In the genomic region with DNA sequence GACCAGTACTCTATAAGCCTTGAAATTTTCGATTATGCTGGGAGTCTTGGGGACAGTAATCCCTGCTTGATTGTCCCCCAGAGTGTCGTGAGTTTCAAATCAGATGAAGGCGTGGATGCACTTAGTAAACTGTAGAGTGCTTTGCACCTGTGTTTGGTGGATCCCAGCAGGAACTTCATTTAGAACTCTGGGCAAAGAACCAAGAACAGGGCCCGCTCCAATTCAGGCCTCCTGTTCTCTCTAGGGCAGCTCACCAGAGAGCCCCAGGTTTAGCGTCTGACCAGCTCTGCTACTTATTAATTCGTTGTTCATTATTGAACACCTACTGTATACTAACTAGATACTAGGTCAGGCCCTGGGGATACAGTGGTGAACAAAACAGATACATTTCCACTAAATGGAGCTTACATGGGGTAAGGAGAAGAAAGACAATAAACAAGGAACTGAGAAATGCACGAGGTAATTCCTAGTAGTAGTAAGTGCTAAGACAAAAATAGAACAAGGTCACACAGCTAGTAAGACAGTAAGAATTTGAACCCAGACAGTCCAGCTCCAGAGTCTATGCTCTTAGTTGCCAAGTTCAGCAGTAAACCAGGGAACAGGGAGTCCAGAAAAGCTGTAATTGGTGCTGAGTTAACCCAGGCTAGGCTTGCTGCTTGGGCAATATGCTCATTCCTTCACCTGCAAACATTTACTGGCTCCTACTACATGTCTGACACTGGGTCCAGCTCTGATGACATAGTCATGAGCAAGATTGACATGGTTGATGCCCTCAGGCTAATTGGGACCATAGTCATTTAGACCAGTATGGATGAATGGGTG, we compare ENCODE assay signal across 9 cellular contexts. TPM values are rescaled to one million over a fixed set of nuclear protein-coding genes. Genes with fewer than 3 reads are reported as not detected.
DNase-seq lines count a peak whose midpoint lies in the region; ATAC-seq and TF ChIP-seq lines count a peak whose summit lies in the region.
"Had no signal": no experiment of that assay in that cellular context is flagged by ENCODE, and none has a peak within 500 bp of the region (broad histone marks: within the 10 kb centered on the region; RNA-seq: fewer than 3 reads in every experiment).

No MANE protein-coding gene starts in this region.

- peak overlapping the region; percentile 74 for H3K4me3 Mint-ChIP-seq in GM23338
- peak overlapping the region; percentile 90 for H3K4me3 Mint-ChIP-seq in memory B cell

- DNase-seq in AG10803 (ENCODE audit: low read depth) = peak; percentile 37
- no peak for DNase-seq in GM23338 (ENCODE audit: low spot score)
- no peak for DNase-seq in ascending aorta (ENCODE audit: low spot score in 2 of 2)
- DNase-seq in memory B cell (ENCODE audit: low spot score in 2 of 2) = no peak
- DNase-seq in SW 1271 (lab: John Stamatoyannopoulos, UW) = no peak
- DNase-seq in central memory CD4-positive, alpha-beta T cell = no peak

- H3K36me3 Mint-ChIP-seq in GM23338 (ENCODE audit: low read depth) (peaks cover 2% of the 10 kb centered on the region; the same call in 2 of the 3 replicates), memory B cell (peaks cover 17% of the 10 kb centered on the region)

- H3K27ac Mint-ChIP-seq in GM23338 (no peak overlapping the region), memory B cell (peak overlapping the region; percentile 84)

- H3K27ac ChIP-seq in GM23338 (ENCODE audit: low read depth) (no peak overlapping the region), ascending aorta (peak overlapping the region; percentile 11 to 87)

- H2AFZ ChIP-seq in GM23338 = no peak overlapping the region

- H3K4me1 Mint-ChIP-seq in GM23338 (peaks cover 10% of the 10 kb centered on the region), memory B cell (peaks cover 44% of the 10 kb centered on the region)

- ATAC-seq in GM23338 (no peak), memory B cell (ENCODE audit: low read depth) (peak; percentile 34), GM19324 (IDR thresholded peaks at IDR 0.05; ENCODE audit: low FRiP score, unreplicated experiment) (no peak), HG02571 (IDR thresholded peaks at IDR 0.05; ENCODE audit: unreplicated experiment) (no peak)

- no peaks in the 10 kb centered on the region; the same call in 1 of the 2 replicates for H4K20me1 ChIP-seq in GM23338 (replicated peaks; ENCODE audit: insufficient read depth)

- H3K79me2 ChIP-seq in GM23338 (replicated peaks; ENCODE audit: insufficient read depth) = no peaks in the 10 kb centered on the region

- H3K4me1 ChIP-seq in GM23338 (ENCODE audit: insufficient read depth) = 0 out of 2 replicates have a peak, but pooled peaks cover 10% of the 10 kb centered on the region
- peaks cover 0 to 16% of the 10 kb centered on the region in 2 donors for H3K4me1 ChIP-seq in ascending aorta

- no peaks in the 10 kb centered on the region for H3K36me3 ChIP-seq in GM23338 (ENCODE audit: insufficient read depth)
- peaks cover 15 to 18% of the 10 kb centered on the region in 2 donors for H3K36me3 ChIP-seq in ascending aorta

- no peaks in the 10 kb centered on the region for H3K9me3 Mint-ChIP-seq in GM23338
- no peaks in the 10 kb centered on the region for H3K9me3 Mint-ChIP-seq in memory B cell

- H3K27me3 Mint-ChIP-seq in GM23338 (ENCODE audit: insufficient read depth, low read depth, poor library complexity) (peaks cover 38% of the 10 kb centered on the region), memory B cell (no peaks in the 10 kb centered on the region)

- H3K4me3 ChIP-seq in AG10803 (ENCODE audit: low read length) = no peak overlapping the region; the same call in 1 of the 2 replicates
- H3K4me3 ChIP-seq in GM23338 = no peak overlapping the region
- H3K4me3 ChIP-seq in ascending aorta = peak overlapping the region in 1 of 2 donors; percentile 82

- no peak overlapping the region for H3K4me2 ChIP-seq in GM23338

- H3K9me3 ChIP-seq in ascending aorta = no peaks in the 10 kb centered on the region

- no peaks in the 10 kb centered on the region; the same call in 1 of the 2 replicates for H3F3A ChIP-seq in GM23338 (replicated peaks; ENCODE audit: low read depth)

- H3K27me3 ChIP-seq in GM23338 (ENCODE audit: insufficient read depth) (peaks cover 45% of the 10 kb centered on the region), ascending aorta (no peaks in the 10 kb centered on the region)

- H3K9me2 ChIP-seq in GM23338 (ENCODE audit: insufficient read depth) = no peaks in the 10 kb centered on the region

- TF ChIP-seq CTCF in AG10803 (conservative IDR thresholded peaks at IDR 0.05; ENCODE audit: low read length) (no peak), GM23338 (conservative IDR thresholded peaks at IDR 0.05; ENCODE audit: low read depth in 2 of 2) (no peak), ascending aorta (IDR thresholded peaks at IDR 0.05) (no peak)

- intact Hi-C loops in ascending aorta (cut with DNase I) = no loop called here

TF ChIP-seq in GM23338, 12 proteins besides CTCF, POLR2A, EP300 and RAD21 (continues in another document):
- TF ChIP-seq, protein P1, sequence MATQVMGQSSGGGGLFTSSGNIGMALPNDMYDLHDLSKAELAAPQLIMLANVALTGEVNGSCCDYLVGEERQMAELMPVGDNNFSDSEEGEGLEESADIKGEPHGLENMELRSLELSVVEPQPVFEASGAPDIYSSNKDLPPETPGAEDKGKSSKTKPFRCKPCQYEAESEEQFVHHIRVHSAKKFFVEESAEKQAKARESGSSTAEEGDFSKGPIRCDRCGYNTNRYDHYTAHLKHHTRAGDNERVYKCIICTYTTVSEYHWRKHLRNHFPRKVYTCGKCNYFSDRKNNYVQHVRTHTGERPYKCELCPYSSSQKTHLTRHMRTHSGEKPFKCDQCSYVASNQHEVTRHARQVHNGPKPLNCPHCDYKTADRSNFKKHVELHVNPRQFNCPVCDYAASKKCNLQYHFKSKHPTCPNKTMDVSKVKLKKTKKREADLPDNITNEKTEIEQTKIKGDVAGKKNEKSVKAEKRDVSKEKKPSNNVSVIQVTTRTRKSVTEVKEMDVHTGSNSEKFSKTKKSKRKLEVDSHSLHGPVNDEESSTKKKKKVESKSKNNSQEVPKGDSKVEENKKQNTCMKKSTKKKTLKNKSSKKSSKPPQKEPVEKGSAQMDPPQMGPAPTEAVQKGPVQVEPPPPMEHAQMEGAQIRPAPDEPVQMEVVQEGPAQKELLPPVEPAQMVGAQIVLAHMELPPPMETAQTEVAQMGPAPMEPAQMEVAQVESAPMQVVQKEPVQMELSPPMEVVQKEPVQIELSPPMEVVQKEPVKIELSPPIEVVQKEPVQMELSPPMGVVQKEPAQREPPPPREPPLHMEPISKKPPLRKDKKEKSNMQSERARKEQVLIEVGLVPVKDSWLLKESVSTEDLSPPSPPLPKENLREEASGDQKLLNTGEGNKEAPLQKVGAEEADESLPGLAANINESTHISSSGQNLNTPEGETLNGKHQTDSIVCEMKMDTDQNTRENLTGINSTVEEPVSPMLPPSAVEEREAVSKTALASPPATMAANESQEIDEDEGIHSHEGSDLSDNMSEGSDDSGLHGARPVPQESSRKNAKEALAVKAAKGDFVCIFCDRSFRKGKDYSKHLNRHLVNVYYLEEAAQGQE (IDR thresholded peaks at IDR 0.05; ENCODE audit: unreplicated experiment) = no peak
- no peak for TF ChIP-seq CREB1 (CRISPR knock-in tag; IDR thresholded peaks at IDR 0.05; ENCODE audit: low read depth)

RNA-seq across cellular contexts. Expression of a gene that starts 1.7 kb away (rescaled TPM):
- 19.8 and 20.9 TPM in 2 replicates for total RNA-seq in GM23338 (2014; rRNA removed; shearing (Covaris generic))
- 10.4 and 12.8 TPM in 2 replicates for polyA plus RNA-seq in GM23338 (2016; fragmentation: Nextera tagmentation; extraction: Ambion mirVana)
- total RNA-seq in ascending aorta = 6.3 TPM
- total RNA-seq: HT1080 had no signal

RNA-seq across cellular contexts. Expression of a gene that starts 29.1 kb away (rescaled TPM):
- total RNA-seq in GM23338 (2014; rRNA removed; shearing (Covaris generic)) = 0.10 TPM in 1 of 2 replicates, not detected in the other
- polyA plus RNA-seq in GM23338 (2016; fragmentation: Nextera tagmentation; extraction: Ambion mirVana) = 1.2 and 1.7 TPM in 2 replicates
- total RNA-seq in ascending aorta = not detected
- total RNA-seq: HT1080 had no signal

RNA-seq across cellular contexts. Expression of a gene that starts 51.0 kb away (rescaled TPM):
- total RNA-seq in GM23338 (2014; rRNA removed; shearing (Covaris generic)) = 46.0 and 69.9 TPM in 2 replicates
- polyA plus RNA-seq in GM23338 (2016; fragmentation: Nextera tagmentation; extraction: Ambion mirVana) = 94.7 and 116 TPM in 2 replicates
- total RNA-seq in ascending aorta = 36.2 TPM
